ENCODE assay signal across 16 cellular contexts in the genomic region with DNA sequence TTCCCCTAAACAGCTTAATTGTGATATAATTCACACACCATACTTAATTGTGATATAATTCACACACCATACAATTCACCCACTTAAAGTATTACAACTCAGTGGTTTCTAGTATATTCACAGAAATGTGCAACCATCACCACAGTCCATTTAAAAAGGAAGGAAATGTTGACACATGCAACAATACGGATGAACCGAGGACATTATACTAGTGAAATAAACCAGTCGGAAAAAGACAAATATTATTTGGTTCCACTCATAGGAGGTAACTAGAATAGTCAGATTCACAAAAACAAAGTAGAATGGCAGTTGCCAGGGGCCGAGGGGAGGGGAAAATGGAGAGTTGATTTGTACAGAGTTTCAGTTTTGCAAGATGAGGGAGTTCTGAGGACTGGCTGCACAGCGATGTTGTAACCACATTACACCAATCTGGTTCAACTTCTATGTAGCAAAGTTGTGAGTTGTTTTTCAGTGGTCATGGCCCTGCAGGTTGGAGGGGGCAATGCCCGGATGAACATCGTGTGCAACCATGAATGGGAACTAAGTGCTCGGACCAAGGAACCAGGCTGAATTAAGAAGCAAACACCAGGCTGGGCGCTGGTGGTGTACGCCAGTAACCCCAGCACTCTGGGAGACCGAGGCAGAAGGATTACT. TPM values are rescaled to one million over a fixed set of nuclear protein-coding genes. Genes with fewer than 3 reads are reported as not detected.
DNase-seq lines count a peak whose midpoint lies in the region; ATAC-seq, FAIRE-seq and TF ChIP-seq lines count a peak whose summit lies in the region.
"Had no signal": no experiment of that assay in that cellular context is flagged by ENCODE, and none has a peak within 500 bp of the region (broad histone marks: within the 10 kb centered on the region; RNA-seq: fewer than 3 reads in every experiment).

No MANE protein-coding gene starts in this region.

- H4K20me1 ChIP-seq in GM12878 (ENCODE audit: control insufficient read depth, insufficient read depth): no peaks in the 10 kb centered on the region

- TF ChIP-seq EP300 in GM12878 (IDR thresholded peaks at IDR 0.05; ENCODE audit: borderline replicate concordance in 1 of 2, control insufficient read depth in 1 of 2, low read depth in 2 of 2, low read length in 2 of 2): no peak

- POLR2A ChIA-PET in GM12878 (lab: Charles Lee): interaction anchor here (1.2 kb wide), 1 partner anchor 8 kb away, joined by 4 read pairs; no protein-coding TSS in a partner anchor
- POLR2A ChIA-PET in CD4-positive, alpha-beta memory T cell (lab: Charles Lee; ENCODE audit: partially characterized antibody): no interaction called here

- intact Hi-C loops in GM12878 (cut with micrococcal nuclease; ENCODE audit: unreplicated experiment) (no loop called here), upper lobe of right lung (cut with DNase I) (no loop called here)
- intact Hi-C loops in CD4-positive, alpha-beta memory T cell (cut with micrococcal nuclease): no loop called here

- DNase-seq in activated T-cell treated with anti-CD3 and anti-CD28 coated beads, Interleukin-2, amount 50 U/mL, for 72 hours: peak in 1 of 2 donors; percentile 12
- no peak for DNase-seq in activated T-cell treated with anti-CD3 and anti-CD28 coated beads, Interleukin-2, amount 50 U/mL, for 48 hours
- DNase-seq in NB4 (ENCODE audit: low read depth): peak; percentile 98
- DNase-seq in GM12878 (ENCODE audit: low read depth, low spot score): no peak
- DNase-seq in upper lobe of right lung: no peak
- no peak for DNase-seq in germinal center (ENCODE audit: low spot score)
- no peak for DNase-seq in COLO668 (lab: John Stamatoyannopoulos, UW; ENCODE audit: unreplicated experiment)
- no peak for DNase-seq in CD4-positive, alpha-beta memory T cell
- DNase-seq: aorta, dermis blood vessel endothelial cell, H7, NCI-H1092 treated with DMSO at 0.1 percent for 48 hours, NCI-H510A treated with DMSO at 0.1 percent for 48 hours, transverse colon had no signal

- no peaks in the 10 kb centered on the region; the same call in 1 of the 3 replicates for H3K9me3 ChIP-seq in GM12878 (replicated peaks; ENCODE audit: control insufficient read depth, insufficient read depth, low read length)
- no peaks in the 10 kb centered on the region for H3K9me3 ChIP-seq in upper lobe of right lung
- H3K9me3 ChIP-seq in CD4-positive, alpha-beta memory T cell (ENCODE audit: control insufficient read depth in 1 of 2, low read length in 2 of 2): no peaks in the 10 kb centered on the region
- H3K9me3 ChIP-seq: SJSA1, transverse colon had no signal

- H2AFZ ChIP-seq in GM12878 (ENCODE audit: control insufficient read depth, low read depth, low read length): peak overlapping the region; percentile 78
- H2AFZ ChIP-seq: parathyroid adenoma had no signal

- in situ Hi-C loops in GM12878 (cut with MboI): no loop called here

- H3K27ac ChIP-seq in GM12878 (ENCODE audit: control insufficient read depth, insufficient read depth): peak overlapping the region; percentile 42; the same call in 1 of the 2 replicates
- no peak overlapping the region for H3K27ac ChIP-seq in upper lobe of right lung
- H3K27ac ChIP-seq in CD4-positive, alpha-beta memory T cell (ENCODE audit: low read depth, low read length): no peak overlapping the region
- H3K27ac ChIP-seq: parathyroid adenoma, transverse colon had no signal

- ATAC-seq in activated T-cell treated with anti-CD3 and anti-CD28 coated beads, Interleukin-2, amount 50 U/mL, for 72 hours (replicated peaks in 1 of 2): peak; percentile 22 to 74
- ATAC-seq in GM12878 (peak; percentile 84), upper lobe of right lung (peak; percentile 83)

- no peaks in the 10 kb centered on the region for H3K36me3 Mint-ChIP-seq in activated T-cell treated with anti-CD3 and anti-CD28 coated beads, Interleukin-2, amount 50 U/mL, for 72 hours (ENCODE audit: insufficient read depth in 2 of 2)
- no peaks in the 10 kb centered on the region for H3K36me3 Mint-ChIP-seq in CD4-positive, alpha-beta memory T cell

- RAD21 ChIA-PET in GM12878 (lab: Charles Lee; ENCODE audit: unreplicated experiment): interaction anchor here (1.1 kb wide), 1 partner anchor 19 kb away, joined by 4 read pairs; no protein-coding TSS in a partner anchor

- no peak overlapping the region for H3K9ac ChIP-seq in GM12878 (ENCODE audit: control insufficient read depth, insufficient read depth, low read length)
- H3K9ac ChIP-seq: parathyroid adenoma had no signal

- H3K4me2 ChIP-seq in GM12878 (ENCODE audit: control insufficient read depth, insufficient read depth): peak overlapping the region; percentile 5; the same call in 1 of the 2 replicates

- CTCF ChIA-PET in GM12878 (lab: Yijun Ruan, JAX): interaction anchor here (1.1 kb wide), 1 partner anchor 9 kb away, joined by 3 read pairs; no protein-coding TSS in a partner anchor
- CTCF ChIA-PET in CD4-positive, alpha-beta memory T cell (lab: Charles Lee; ENCODE audit: partially characterized antibody): interaction anchor here (1.4 kb wide), 1 partner anchor 13 kb away, joined by 3 read pairs; no protein-coding TSS in a partner anchor

- TF ChIP-seq POLR2A in NB4 (IDR thresholded peaks at IDR 0.05; ENCODE audit: extremely low read depth, insufficient read length): no peak
- TF ChIP-seq POLR2A in GM12878 (IDR thresholded peaks at IDR 0.05; ENCODE audit: low read depth, low read length): no peak

- H3K27me3 ChIP-seq in GM12878 (replicated peaks in 1 of 2; ENCODE audit: control insufficient read depth in 2 of 2, insufficient read depth in 2 of 2, low read length in 1 of 2) (no peaks in the 10 kb centered on the region), upper lobe of right lung (peaks cover 9% of the 10 kb centered on the region)
- no peaks in the 10 kb centered on the region for H3K27me3 ChIP-seq in CD4-positive, alpha-beta memory T cell (ENCODE audit: insufficient read depth, low read length)
- H3K27me3 ChIP-seq: SJSA1 had no signal

- H3K9me3 Mint-ChIP-seq in activated T-cell treated with anti-CD3 and anti-CD28 coated beads, Interleukin-2, amount 50 U/mL, for 72 hours: no peaks in the 10 kb centered on the region
- H3K9me3 Mint-ChIP-seq in CD4-positive, alpha-beta memory T cell: peaks cover 0 to 2% (median 0%) of the 10 kb centered on the region in 8 donors

- peak overlapping the region; percentile 33 for H3K4me3 ChIP-seq in NB4 (ENCODE audit: low read depth, low read length)
- H3K4me3 ChIP-seq in GM12878: no peak overlapping the region
- H3K4me3 ChIP-seq in upper lobe of right lung: no peak overlapping the region
- H3K4me3 ChIP-seq in CD4-positive, alpha-beta memory T cell (ENCODE audit: low read length in 2 of 2): no peak overlapping the region
- H3K4me3 ChIP-seq: SJSA1, transverse colon had no signal

- peaks cover 22% of the 10 kb centered on the region for H3K4me1 ChIP-seq in GM12878 (ENCODE audit: control insufficient read depth, insufficient read depth, low read length)
- no peaks in the 10 kb centered on the region for H3K4me1 ChIP-seq in upper lobe of right lung
- no peaks in the 10 kb centered on the region for H3K4me1 ChIP-seq in CD4-positive, alpha-beta memory T cell (ENCODE audit: insufficient read depth, low read length)
- H3K4me1 ChIP-seq: parathyroid adenoma, transverse colon had no signal

- SMC1A ChIA-PET in GM12878 (lab: Charles Lee; ENCODE audit: uncharacterized antibody, unreplicated experiment): no interaction called here

- H3K27me3 Mint-ChIP-seq in activated T-cell treated with anti-CD3 and anti-CD28 coated beads, Interleukin-2, amount 50 U/mL, for 72 hours (ENCODE audit: low read depth): peaks cover 28% of the 10 kb centered on the region
- H3K27me3 Mint-ChIP-seq in CD4-positive, alpha-beta memory T cell: peaks cover 6 to 18% of the 10 kb centered on the region in 2 donors

- H3K27ac Mint-ChIP-seq in activated T-cell treated with anti-CD3 and anti-CD28 coated beads, Interleukin-2, amount 50 U/mL, for 72 hours: no peak overlapping the region
- H3K27ac Mint-ChIP-seq in CD4-positive, alpha-beta memory T cell: no peak overlapping the region

- WGBS in GM12878 (ENCODE audit: insufficient coverage, insufficient replicate concordance, low lambda C conversion rate, missing lambda C conversion rate): 50% methylated on average over 11 of the region's 11 CpGs

- peak; percentile 2 for TF ChIP-seq CTCF in NB4 (IDR thresholded peaks at IDR 0.05; ENCODE audit: low read depth, low read length)
- no peak for TF ChIP-seq CTCF in GM12878 (IDR thresholded peaks at IDR 0.05 in 2 of 3, conservative IDR thresholded peaks at IDR 0.05 in 1 of 3; ENCODE audit: control insufficient read depth in 2 of 3, extremely low read depth in 1 of 3, insufficient read depth in 1 of 3, low read depth in 3 of 3, low read length in 3 of 3)
- TF ChIP-seq CTCF in upper lobe of right lung (IDR thresholded peaks at IDR 0.05): no peak

- peaks cover 8% of the 10 kb centered on the region for H3K4me1 Mint-ChIP-seq in activated T-cell treated with anti-CD3 and anti-CD28 coated beads, Interleukin-2, amount 50 U/mL, for 72 hours (ENCODE audit: low read depth)
- peaks cover 0 to 3% (median 0%) of the 10 kb centered on the region in 4 donors for H3K4me1 Mint-ChIP-seq in CD4-positive, alpha-beta memory T cell

- H3K4me3 Mint-ChIP-seq in activated T-cell treated with anti-CD3 and anti-CD28 coated beads, Interleukin-2, amount 50 U/mL, for 72 hours: peak overlapping the region in 1 of 2 donors; percentile 9
- H3K4me3 Mint-ChIP-seq in CD4-positive, alpha-beta memory T cell: no peak overlapping the region

- BruUV-seq in GM12878 (replicated peaks; lab: Mats Ljungman, UMichigan): no TSS peak

- H3K36me3 ChIP-seq in GM12878 (ENCODE audit: control insufficient read depth in 2 of 2, insufficient read depth in 2 of 2, low read length in 1 of 2): no peaks in the 10 kb centered on the region
- H3K36me3 ChIP-seq in upper lobe of right lung: no peaks in the 10 kb centered on the region
- no peaks in the 10 kb centered on the region for H3K36me3 ChIP-seq in CD4-positive, alpha-beta memory T cell (ENCODE audit: insufficient read depth, low read length)
- H3K36me3 ChIP-seq: SJSA1, transverse colon had no signal

- FAIRE-seq in GM12878 (lab: Jason Lieb, UNC): no peak

- TF ChIP-seq RAD21 in GM12878 (IDR thresholded peaks at IDR 0.05; ENCODE audit: insufficient read depth, low read depth, low read length): no peak

- no peaks in the 10 kb centered on the region for H3K79me2 ChIP-seq in GM12878 (ENCODE audit: control insufficient read depth, insufficient read depth, low read length)
- H3K79me2 ChIP-seq: parathyroid adenoma had no signal

RNA-seq across cellular contexts. Expression of a gene that starts 17.6 kb away (rescaled TPM):
- 10 to 100 TPM; 62.0 to 81.4 TPM for total RNA-seq in activated T-cell treated with anti-CD3 and anti-CD28 coated beads, Interleukin-2, amount 50 U/mL, for 72 hours
- 77.5 and 79.6 TPM in 2 replicates for total RNA-seq in GM12878 (2013; cell fraction: nucleolus; rRNA removed)
- total RNA-seq in GM12878 (2014; rRNA removed) (72.7 and 77.4 TPM in 2 replicates), GM12878 (2014; rRNA removed; fragmentation: Illumina TruSeq; extraction: Trizol) (64.3 and 64.5 TPM in 2 replicates), GM12878 (2021) (63.0 and 67.6 TPM in 2 replicates), upper lobe of right lung (31.1 TPM)
- 34.8 TPM for polyA plus RNA-seq in GM12878 (2011; ENCODE audit: low read depth)
- polyA plus RNA-seq in GM12878 (2011; rRNA removed) (46.6 and 56.7 TPM in 2 replicates), GM12878 (2014; fragmentation: Illumina TruSeq; extraction: Trizol) (68.7 and 68.9 TPM in 2 replicates), GM12878 (2014; fragmentation: Nextera tagmentation; extraction: Ambion mirVana) (10 to 100 TPM; 17.6 to 23.5 TPM), GM12878 (2014; rRNA removed) (52.4 and 57.4 TPM in 2 replicates), GM12878 (2016; fragmentation: Nextera tagmentation; extraction: Ambion mirVana) (10 to 100 TPM; 84.5 to 91.8 TPM)
- polyA plus RNA-seq in GM12878 (2011; cell fraction: cytosol; rRNA removed): 59.9 and 67.6 TPM in 2 replicates
- 46.9 and 53.0 TPM in 2 replicates for polyA plus RNA-seq in GM12878 (2011; cell fraction: nucleus; rRNA removed)
- polyA plus RNA-seq in GM12878 (2012): 40.9 and 46.9 TPM in 2 replicates
- polyA minus RNA-seq in GM12878 (2011; rRNA and poly(A)+ RNA removed): 99.0 and 133 TPM in 2 replicates
- polyA minus RNA-seq in GM12878 (2011; cell fraction: cytosol; rRNA and poly(A)+ RNA removed): 27.8 and 31.8 TPM in 2 replicates
- polyA minus RNA-seq in GM12878 (2011; cell fraction: nucleus; rRNA and poly(A)+ RNA removed): 36.3 and 44.6 TPM in 2 replicates
- 10 to 100 TPM; 41.7 to 44.5 TPM for total RNA-seq in CD4-positive, alpha-beta memory T cell
- 10 to 100 TPM; 34.4 to 41.1 TPM for polyA plus RNA-seq in CD4-positive, alpha-beta memory T cell
